ENCODE assay signal across 22 cellular contexts in the genomic region with DNA sequence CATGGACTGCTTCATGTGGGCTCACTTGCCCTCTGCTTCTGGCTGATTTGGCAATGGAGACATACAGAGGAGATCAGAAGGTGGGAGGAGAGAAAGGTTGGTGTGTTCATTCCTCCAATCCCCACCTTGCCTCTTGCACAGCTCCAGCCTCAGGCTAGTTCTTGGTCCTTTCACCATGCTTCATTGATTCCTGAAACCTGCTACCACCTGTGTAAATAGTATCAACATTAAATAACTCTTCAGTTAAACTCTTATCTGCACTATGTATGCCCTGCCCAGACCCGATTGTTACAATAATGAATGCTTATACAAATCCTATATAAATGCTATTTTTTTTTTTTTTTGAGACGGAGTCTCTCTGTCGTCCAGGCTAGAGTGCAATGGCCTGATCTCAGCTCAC.
DNase-seq lines count a peak whose midpoint lies in the region; ATAC-seq, FAIRE-seq and TF ChIP-seq lines count a peak whose summit lies in the region.
"Had no signal": no experiment of that assay in that cellular context is flagged by ENCODE, and none has a peak within 500 bp of the region (broad histone marks: within the 10 kb centered on the region; RNA-seq: fewer than 3 reads in every experiment).

No MANE protein-coding gene starts in this region.

- DNase-seq in COLO668 (lab: John Stamatoyannopoulos, UW; ENCODE audit: unreplicated experiment) (peak; percentile 48), M059J (ENCODE audit: low read depth) (peak; percentile 21), NCI-H345 (lab: John Stamatoyannopoulos, UW) (peak; percentile 52), bronchial epithelial cell (ENCODE audit: low read depth) (peak; percentile 73), RCC 7860 (ENCODE audit: low spot score) (no peak), NCI-H1930 (lab: John Stamatoyannopoulos, UW) (no peak), vagina (ENCODE audit: extremely low spot score in 2 of 2) (no peak)
- DNase-seq: activated CD4-positive, alpha-beta T cell treated with anti-CD3 and anti-CD28 coated beads, Interleukin-2, amount 10 ng/mL, durations not matched to agents 7 days and 5 days; activated gamma-delta T cell treated with Interleukin-2 at 50 U/mL for 16 hours; amniotic stem cell; CD4-positive, CD25-positive, alpha-beta regulatory T cell; cerebellar nuclear complex; effector CD4-positive, alpha-beta T cell; glutamatergic neuron; H9; KBM-7; lower lobe of right lung; NCI-H1694 treated with DMSO at 0.1 percent for 48 hours; NK-92 treated with Interleukin-12 subunit alpha and Interleukin-12 subunit beta, amount 100 ng/mL, for 24 hours; stimulated activated CD4-positive, alpha-beta T cell treated with anti-CD3 and anti-CD28 coated beads, Interleukin-1b, Interleukin-23, amount 100 ng/mL, for 48 hours; upper lobe of left lung had no signal

- TF ChIP-seq CTCF in bronchial epithelial cell (IDR thresholded peaks at IDR 0.05; ENCODE audit: insufficient read depth, low read length, severe bottlenecking) = no peak
- TF ChIP-seq CTCF in vagina (IDR thresholded peaks at IDR 0.05) = no peak

- H3K4me1 ChIP-seq in vagina = no peaks in the 10 kb centered on the region

- ATAC-seq in GM18502 (IDR thresholded peaks at IDR 0.05; ENCODE audit: poor library complexity, unreplicated experiment) = no peak
- ATAC-seq: lower lobe of right lung had no signal

- no peak for FAIRE-seq in bronchial epithelial cell (lab: Jason Lieb, UNC)
- FAIRE-seq in RCC 7860 (lab: Jason Lieb, UNC) = no peak

- H3K9me3 ChIP-seq in vagina = no peaks in the 10 kb centered on the region
- H3K9me3 ChIP-seq: lower lobe of right lung, upper lobe of left lung had no signal

- H3K27me3 ChIP-seq in bronchial epithelial cell (ENCODE audit: control insufficient read depth, insufficient read depth, low read length) (no peaks in the 10 kb centered on the region), vagina (no peaks in the 10 kb centered on the region)
- H3K27me3 ChIP-seq: upper lobe of left lung had no signal

- H3K36me3 ChIP-seq in bronchial epithelial cell (ENCODE audit: control insufficient read depth, insufficient read depth, low read length) = no peaks in the 10 kb centered on the region
- H3K36me3 ChIP-seq in vagina = no peaks in the 10 kb centered on the region
- H3K36me3 ChIP-seq: lower lobe of right lung, upper lobe of left lung had no signal

- no peak for TF ChIP-seq POLR2A in vagina (IDR thresholded peaks at IDR 0.05)

- H3K4me3 ChIP-seq in bronchial epithelial cell (ENCODE audit: low read depth, low read length) (no peak overlapping the region), vagina (no peak overlapping the region)
- H3K4me3 ChIP-seq: lower lobe of right lung, upper lobe of left lung had no signal

- intact Hi-C loops in vagina (cut with DNase I) = no loop called here

- H3K27ac ChIP-seq in vagina = no peak overlapping the region
- H3K27ac ChIP-seq: lower lobe of right lung, upper lobe of left lung had no signal

Comparison
In these comparisons a context has a peak if more than half of its experiments do, and no peak if none do; other contexts are left out.
1. DNase-seq: peak in COLO668 (single experiment), M059J (single experiment), NCI-H345 (single experiment) and bronchial epithelial cell (single experiment); none in RCC 7860 (single experiment), NCI-H1930 (0 of 2) and vagina (0 of 2).